ENCODE assay signal across 12 cellular contexts in the genomic region with DNA sequence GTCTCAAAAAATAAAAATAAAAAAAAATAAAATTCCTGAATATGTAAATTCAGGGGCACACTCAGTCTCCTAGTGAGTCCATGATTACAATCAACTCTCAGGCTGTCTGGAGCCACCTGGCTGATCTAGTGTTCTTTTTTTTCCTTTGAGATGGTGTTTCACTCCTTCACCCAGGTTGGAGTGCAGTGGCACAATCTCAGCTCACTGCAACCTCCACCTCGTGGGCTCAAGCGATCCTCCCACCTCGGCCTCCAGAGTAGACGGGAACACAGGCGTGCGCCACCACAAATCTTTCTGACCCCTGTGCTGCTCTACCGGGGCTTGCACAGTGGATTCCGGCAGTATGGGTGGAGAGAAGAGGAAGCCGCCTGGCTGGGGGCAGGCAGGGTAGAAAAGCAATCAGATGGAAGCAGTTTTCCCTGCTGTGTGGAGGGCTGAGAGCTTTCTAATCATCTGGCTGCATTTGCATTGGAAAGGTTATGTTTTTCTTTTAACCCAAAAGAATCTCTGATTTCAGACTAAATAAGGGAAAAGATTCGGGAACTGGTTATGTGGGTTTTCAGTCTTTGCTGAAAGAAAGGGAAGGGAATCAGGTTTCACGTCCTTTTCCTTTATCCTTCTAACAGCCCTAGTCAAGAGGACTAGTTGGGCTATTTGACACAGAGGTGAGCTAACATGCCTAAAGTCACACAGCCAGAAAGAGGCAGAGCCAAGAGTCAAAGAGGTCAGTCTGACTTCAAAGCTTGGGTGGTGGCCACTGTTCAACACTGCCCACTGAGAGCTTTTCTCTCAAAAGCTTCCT. TPM values are rescaled to one million over a fixed set of nuclear protein-coding genes. Genes with fewer than 3 reads are reported as not detected.
DNase-seq lines count a peak whose midpoint lies in the region; FAIRE-seq and TF ChIP-seq lines count a peak whose summit lies in the region.
"Had no signal": no experiment of that assay in that cellular context is flagged by ENCODE, and none has a peak within 500 bp of the region (broad histone marks: within the 10 kb centered on the region; RNA-seq: fewer than 3 reads in every experiment).

No MANE protein-coding gene starts in this region.

- TF ChIP-seq CTCF in bronchial epithelial cell (IDR thresholded peaks at IDR 0.05; ENCODE audit: insufficient read depth, low read length, severe bottlenecking) = no peak
- no peak for TF ChIP-seq CTCF in kidney (IDR thresholded peaks at IDR 0.05; ENCODE audit: borderline replicate concordance, extremely low read depth, insufficient read depth)

- no peak overlapping the region for H3K27ac ChIP-seq in kidney (ENCODE audit: low read depth in 2 of 2, low read length in 2 of 2)
- H3K27ac ChIP-seq: dorsolateral prefrontal cortex, neutrophil had no signal

- DNase-seq in SIG-M5 treated with dmso at 0.1 percent for 504 hours (lab: John Stamatoyannopoulos, UW; ENCODE audit: unreplicated experiment) (peak; percentile 81), SIG-M5 (lab: John Stamatoyannopoulos, UW) (no peak), bronchial epithelial cell (ENCODE audit: low read depth) (peak; percentile 47), kidney (peak; percentile 17), hypothalamus (lab: John Stamatoyannopoulos, UW) (no peak), NCI-H2107 treated with DMSO at 0.1 percent for 48 hours (lab: John Stamatoyannopoulos, UW; ENCODE audit: unreplicated experiment) (no peak), CD1c-positive myeloid dendritic cell (ENCODE audit: extremely low spot score) (no peak)
- DNase-seq in central memory CD4-positive, alpha-beta T cell = no peak
- DNase-seq: dorsolateral prefrontal cortex, left ventricle myocardium superior had no signal

- no peaks in the 10 kb centered on the region for H3K27me3 ChIP-seq in bronchial epithelial cell (ENCODE audit: control insufficient read depth, insufficient read depth, low read length)
- H3K27me3 ChIP-seq: dorsolateral prefrontal cortex, neutrophil had no signal

- H3K4me3 ChIP-seq in bronchial epithelial cell (ENCODE audit: low read depth, low read length) (no peak overlapping the region), kidney (ENCODE audit: low read length in 2 of 2) (no peak overlapping the region)
- H3K4me3 ChIP-seq: dorsolateral prefrontal cortex had no signal

- intact Hi-C loops in kidney (cut with DNase I) = no loop called here

- H3K9ac ChIP-seq in kidney (ENCODE audit: low read length in 2 of 2) = no peak overlapping the region

- H3K36me3 ChIP-seq in bronchial epithelial cell (ENCODE audit: control insufficient read depth, insufficient read depth, low read length) (peaks cover 51% of the 10 kb centered on the region), kidney (ENCODE audit: control insufficient read depth in 1 of 2, insufficient read depth in 2 of 2, low read length in 2 of 2) (peaks cover 0 to 2% of the 10 kb centered on the region in 2 donors)

- no peak for FAIRE-seq in bronchial epithelial cell (lab: Jason Lieb, UNC)
- no peak for FAIRE-seq in kidney (lab: Jason Lieb, UNC)
- FAIRE-seq: A204.1 had no signal

- H3K4me1 ChIP-seq in kidney (ENCODE audit: control insufficient read depth in 1 of 2, insufficient read depth in 1 of 2, low read depth in 1 of 2, low read length in 2 of 2) = no peaks in the 10 kb centered on the region

- H3K9me3 ChIP-seq in kidney (ENCODE audit: control insufficient read depth in 1 of 2, low read length in 2 of 2) = no peaks in the 10 kb centered on the region
- H3K9me3 ChIP-seq: neutrophil had no signal

RNA-seq across cellular contexts. Expression of gene CORO2A, which starts 26.3 kb away (rescaled TPM):
- total RNA-seq in bronchial epithelial cell (22.1 and 34.7 TPM in 2 replicates), kidney (5.3 TPM)
- polyA plus RNA-seq in kidney (ENCODE audit: insufficient read depth, low read depth, low replicate concordance) = 0.90 TPM

RNA-seq across cellular contexts. Expression of gene TBC1D2, which starts 36.7 kb away (rescaled TPM):
- total RNA-seq in bronchial epithelial cell (46.0 and 54.0 TPM in 2 replicates), kidney (19.6 TPM)
- 7.7 TPM for polyA plus RNA-seq in kidney (ENCODE audit: insufficient read depth, low read depth, low replicate concordance)

Comparison
In these comparisons a context has a peak if more than half of its experiments do, and no peak if none do; other contexts are left out.
1. DNase-seq: peak in SIG-M5 treated with dmso at 0.1 percent for 504 hours (single experiment), bronchial epithelial cell (single experiment) and kidney (single experiment); none in SIG-M5 (single experiment), hypothalamus (0 of 51), NCI-H2107 treated with DMSO at 0.1 percent for 48 hours (single experiment), central memory CD4-positive, alpha-beta T cell (single experiment) and CD1c-positive myeloid dendritic cell (single experiment).